1 cellular context compared by ENCODE assay signal in genomic region chr19:1235625-1236538, GRCh38.
TF ChIP-seq lines count a peak whose summit lies in the region.

No MANE protein-coding gene starts in this region.

TF ChIP-seq in GM23338, 12 proteins besides CTCF, POLR2A, EP300 and RAD21 (continued from another document):
- TF ChIP-seq ZNF462 (CRISPR knock-in tag; IDR thresholded peaks at IDR 0.05), result no peak
- TF ChIP-seq ZNF331 (CRISPR knock-in tag; IDR thresholded peaks at IDR 0.05; ENCODE audit: low read depth), result no peak
- no peak for TF ChIP-seq JUNB (IDR thresholded peaks at IDR 0.05; ENCODE audit: unreplicated experiment)
- no peak for TF ChIP-seq ETS1 (IDR thresholded peaks at IDR 0.05)
